ENCODE assay signal across 8 cellular contexts in the genomic region with DNA sequence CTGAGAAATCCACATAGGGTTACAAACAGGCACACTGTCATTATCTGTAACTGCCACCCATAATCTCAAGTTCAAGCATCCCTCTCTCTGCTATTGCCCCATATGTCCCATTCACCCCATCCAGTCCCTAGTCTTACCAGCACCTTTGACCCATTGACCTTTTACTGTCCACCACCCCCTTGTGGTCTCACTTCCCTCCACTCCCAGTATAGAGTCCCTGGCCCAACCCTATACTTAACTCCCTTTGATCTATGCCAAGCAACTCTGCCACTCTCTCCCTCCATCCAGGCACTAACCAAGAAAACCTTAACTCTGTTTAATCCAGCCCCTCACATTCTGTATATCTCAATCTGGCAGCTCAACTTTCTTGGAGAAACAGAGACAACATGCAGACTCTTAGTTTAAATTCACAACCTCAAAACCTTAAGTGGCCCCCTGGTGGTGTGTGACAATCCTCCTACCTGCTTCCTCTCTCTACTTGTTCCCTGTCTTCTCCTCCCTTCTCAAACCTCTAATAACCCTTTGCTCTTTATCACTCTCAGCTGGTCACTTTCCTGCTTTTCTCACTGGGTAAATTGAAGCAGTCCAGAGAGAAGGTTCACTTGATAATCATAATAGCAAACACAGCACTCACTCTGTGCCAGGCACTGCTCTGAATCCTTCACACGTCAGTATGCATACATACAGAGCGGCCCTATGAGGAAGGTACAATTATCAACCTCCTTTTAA.
DNase-seq lines count a peak whose midpoint lies in the region; ATAC-seq lines count a peak whose summit lies in the region.

No MANE protein-coding gene starts in this region.

- no peak for ATAC-seq in GM21737 (IDR thresholded peaks at IDR 0.05; ENCODE audit: unreplicated experiment)

- DNase-seq in DMS 273 (lab: John Stamatoyannopoulos, UW; ENCODE audit: unreplicated experiment) (peak; percentile 26), DMS 273 treated with DMSO at 0.1 percent for 48 hours (lab: John Stamatoyannopoulos, UW) (no peak), Kasumi-1 (lab: John Stamatoyannopoulos, UW) (peak; percentile 50 to 72), NCI-H1092 (lab: John Stamatoyannopoulos, UW) (no peak)
- DNase-seq in activated naive CD4-positive, alpha-beta T cell treated with Interleukin-2 at 50 U/mL for 16 hours: peak; percentile 25
- DNase-seq in stimulated activated CD4-positive, alpha-beta T cell treated with anti-CD3 and anti-CD28 coated beads, Interleukin-15, amount 100 ng/mL, for 24 hours: peak; percentile 44
- no peak for DNase-seq in NK-92 treated with Interleukin-12 subunit alpha and Interleukin-12 subunit beta, amount 100 ng/mL, for 24 hours (lab: John Stamatoyannopoulos, UW)

Comparison
In these comparisons a context has a peak if more than half of its experiments do, and no peak if none do; other contexts are left out.
1. DNase-seq: peak in DMS 273 (single experiment), Kasumi-1 (2 of 2), activated naive CD4-positive, alpha-beta T cell treated with Interleukin-2 at 50 U/mL for 16 hours (single experiment) and stimulated activated CD4-positive, alpha-beta T cell treated with anti-CD3 and anti-CD28 coated beads, Interleukin-15, amount 100 ng/mL, for 24 hours (single experiment); none in DMS 273 treated with DMSO at 0.1 percent for 48 hours (single experiment), NCI-H1092 (single experiment) and NK-92 treated with Interleukin-12 subunit alpha and Interleukin-12 subunit beta, amount 100 ng/mL, for 24 hours (single experiment).